17 cellular contexts compared by ENCODE assay signal in the genomic region with DNA sequence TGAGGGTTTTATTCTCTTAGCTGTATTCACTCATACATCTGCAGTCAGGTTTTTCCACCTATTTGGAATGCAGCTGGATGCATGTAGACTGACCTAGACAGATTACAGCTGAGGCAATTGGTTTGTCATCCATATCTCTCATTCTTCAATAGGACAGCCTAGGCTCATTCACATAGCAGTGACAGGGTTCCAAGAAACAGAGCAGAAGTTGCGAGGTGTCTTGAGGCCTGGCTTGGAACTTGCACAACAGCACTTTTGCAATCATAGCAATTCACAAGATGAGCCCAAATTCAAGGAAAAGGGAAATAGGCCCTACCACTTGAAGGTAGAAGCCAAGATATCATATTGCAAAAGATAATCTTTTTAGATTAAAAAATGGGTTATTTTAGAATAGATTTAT.
A peak's percentile ranks its signal among the peaks of the same experiment; 100 is the strongest.
DNase-seq lines count a peak whose midpoint lies in the region; ATAC-seq, FAIRE-seq and TF ChIP-seq lines count a peak whose summit lies in the region.
"Had no signal": no experiment of that assay in that cellular context is flagged by ENCODE, and none has a peak within 500 bp of the region (broad histone marks: within the 10 kb centered on the region; RNA-seq: fewer than 3 reads in every experiment).

No MANE protein-coding gene starts in this region.

- no CpG with 5 or more reads among the region's 1 CpG for whole genome bisulfite sequencing in IMR-90 (ENCODE audit: extremely low coverage in 2 of 2, insufficient read length in 1 of 2), 2 experiments

- no peak overlapping the region for H2BK120ac ChIP-seq in IMR-90 (ENCODE audit: low read depth, low read length)

- BruUV-seq in IMR-90 (replicated peaks; lab: Mats Ljungman, UMichigan) = no TSS peak

- H2BK20ac ChIP-seq in IMR-90 (ENCODE audit: low read depth, low read length) = no peak overlapping the region

- H3K4me3 ChIP-seq in IMR-90 (ENCODE audit: insufficient read depth, low read depth, low read length) (no peak overlapping the region), RWPE2 (ENCODE audit: severe bottlenecking) (no peak overlapping the region), foreskin fibroblast (ENCODE audit: low read depth in 1 of 2, low read length in 2 of 2) (no peak overlapping the region), ascending aorta (no peak overlapping the region)

- no peak overlapping the region for H4K91ac ChIP-seq in IMR-90 (ENCODE audit: insufficient read depth, low read depth, low read length)

- H3K9me3 ChIP-seq in IMR-90 (ENCODE audit: control insufficient read depth, insufficient read depth, low read length) (peaks cover 5% of the 10 kb centered on the region; the same call in 1 of the 2 replicates), RWPE2 (ENCODE audit: severe bottlenecking) (peaks cover 12% of the 10 kb centered on the region), ascending aorta (peaks cover 0 to 5% of the 10 kb centered on the region in 2 donors)
- H3K9me3 ChIP-seq: BE2C had no signal

- peaks cover 6% of the 10 kb centered on the region; the same call in 1 of the 2 replicates for H3K9me1 ChIP-seq in IMR-90 (ENCODE audit: insufficient read depth, low read length)

- H4K20me1 ChIP-seq in IMR-90 (ENCODE audit: insufficient read depth, low read length) = no peaks in the 10 kb centered on the region

- H4K5ac ChIP-seq in IMR-90 (ENCODE audit: low read depth, low read length) = no peak overlapping the region

- H3K4ac ChIP-seq in IMR-90 (ENCODE audit: low read depth, low read length) = peak overlapping the region; percentile 47

- dilution Hi-C loops in IMR-90 (cut with HindIII; ENCODE audit: low sequenced_read_pairs, unreplicated experiment) = no loop called here

- no peak overlapping the region for H3K18ac ChIP-seq in IMR-90 (ENCODE audit: low read depth, low read length)

- H3K36me3 ChIP-seq in IMR-90 (ENCODE audit: control insufficient read depth, insufficient read depth, low read length) = no peaks in the 10 kb centered on the region
- peaks cover 5% of the 10 kb centered on the region; the same call in 1 of the 2 replicates for H3K36me3 ChIP-seq in RWPE2 (ENCODE audit: low read depth)
- no peaks in the 10 kb centered on the region for H3K36me3 ChIP-seq in ascending aorta
- H3K36me3 ChIP-seq: BE2C had no signal

- DNase-seq in IMR-90 (no peak), RWPE2 (ENCODE audit: low spot score) (no peak), foreskin fibroblast (peak; percentile 41 to 48), renal cortical epithelial cell (ENCODE audit: low read depth) (peak; percentile 21), ascending aorta (ENCODE audit: low spot score in 2 of 2) (no peak), GM12891 (ENCODE audit: insufficient read length, low spot score) (no peak)
- DNase-seq: activated CD8-positive, alpha-beta T cell treated with anti-CD3 and anti-CD28 coated beads, Interleukin-2, amount 10 ng/mL, durations not matched to agents 7 days and 5 days; BE2C; MM.1S; NCI-H2107; nucleus accumbens; stimulated activated CD4-positive, alpha-beta T cell treated with anti-CD3 and anti-CD28 coated beads, Interleukin-4, amount 100 ng/mL, for 1 hour had no signal

- TF ChIP-seq POLR2A in IMR-90 (IDR thresholded peaks at IDR 0.05; ENCODE audit: low read depth, low read length) (no peak), GM12891 (IDR thresholded peaks at IDR 0.05; ENCODE audit: low read depth, low read length) (no peak)

- no peaks in the 10 kb centered on the region for H3K27me3 ChIP-seq in IMR-90 (ENCODE audit: control insufficient read depth, insufficient read depth, low read length)
- H3K27me3 ChIP-seq in RWPE2 (ENCODE audit: insufficient read depth, poor library complexity, severe bottlenecking) = no peaks in the 10 kb centered on the region
- no peaks in the 10 kb centered on the region for H3K27me3 ChIP-seq in ascending aorta
- H3K27me3 ChIP-seq: BE2C had no signal

- POLR2A ChIA-PET in IMR-90 (lab: Charles Lee; ENCODE audit: unreplicated experiment) = no interaction called here

- peak overlapping the region; percentile 38 for H2AFZ ChIP-seq in IMR-90 (replicated peaks; ENCODE audit: low read length, poor library complexity)

- in situ Hi-C loops in IMR-90 (cut with MboI; ENCODE audit: low sequenced_read_pairs) = no loop called here

- intact Hi-C loops in IMR-90 (cut with micrococcal nuclease) (no loop called here), ascending aorta (cut with DNase I) (no loop called here)

- no peak overlapping the region for H4K8ac ChIP-seq in IMR-90 (ENCODE audit: low read depth in 2 of 2, low read length in 2 of 2)

- no peak for TF ChIP-seq RAD21 in IMR-90 (IDR thresholded peaks at IDR 0.05; ENCODE audit: low read length)

- H3K4me2 ChIP-seq in IMR-90 (ENCODE audit: low read depth, low read length) = no peak overlapping the region

- ATAC-seq in IMR-90 (ENCODE audit: low read depth) (no peak), RWPE2 (ENCODE audit: low read depth) (no peak), HG03520 (IDR thresholded peaks at IDR 0.05; ENCODE audit: unreplicated experiment) (no peak)
- ATAC-seq: activated CD8-positive, alpha-beta T cell treated with anti-CD3 and anti-CD28 coated beads, Interleukin-2, amount 10 ng/mL, durations not matched to agents 7 days and 5 days; esophagus mucosa; WTC11 had no signal

- no peak for TF ChIP-seq CTCF in IMR-90 (conservative IDR thresholded peaks at IDR 0.05; ENCODE audit: low read depth, low read length)
- TF ChIP-seq CTCF in RWPE2 (IDR thresholded peaks at IDR 0.05; ENCODE audit: poor library complexity, severe bottlenecking) = no peak
- TF ChIP-seq CTCF in foreskin fibroblast (IDR thresholded peaks at IDR 0.05; ENCODE audit: low read depth, low read length) = no peak
- no peak for TF ChIP-seq CTCF in ascending aorta (IDR thresholded peaks at IDR 0.05)

- H2AK9ac ChIP-seq in IMR-90 (replicated peaks; ENCODE audit: low read depth, low read length, poor library complexity) = no peak overlapping the region

- H3K27ac ChIP-seq in IMR-90 (ENCODE audit: insufficient read depth, low read length) (no peak overlapping the region), RWPE2 (ENCODE audit: poor library complexity, severe bottlenecking) (peak overlapping the region; percentile 30), ascending aorta (no peak overlapping the region)

- no peak overlapping the region for H3K9ac ChIP-seq in IMR-90 (ENCODE audit: low read depth, low read length)

- CTCF ChIA-PET in IMR-90 (lab: Yijun Ruan, JAX) = interaction anchor here (0.7 kb wide), 1 partner anchor 13 kb away, joined by 4 read pairs; no protein-coding TSS in a partner anchor

- H3K14ac ChIP-seq in IMR-90 (replicated peaks; ENCODE audit: low read depth, low read length) = peak overlapping the region; percentile 68

- 0 out of 3 replicates have a peak overlapping the region, but pooled peaks have one; percentile 70 for H2BK15ac ChIP-seq in IMR-90 (ENCODE audit: low read depth, low read length)

- no peak overlapping the region for H3K56ac ChIP-seq in IMR-90 (ENCODE audit: extremely low read depth, insufficient read depth, low read length)

- no peak overlapping the region for H3K23ac ChIP-seq in IMR-90 (ENCODE audit: low read depth, low read length)

- 0 out of 2 replicates have a peak overlapping the region, but pooled peaks have one; percentile 51 for H2AK5ac ChIP-seq in IMR-90 (ENCODE audit: low read depth, low read length)

- no peaks in the 10 kb centered on the region for H3K79me1 ChIP-seq in IMR-90 (ENCODE audit: low read depth in 1 of 2, low read length in 2 of 2)

- FAIRE-seq in GM12891 (lab: Jason Lieb, UNC) = no peak
- FAIRE-seq: G401.6, GM12892 had no signal

- no peak overlapping the region for H2BK5ac ChIP-seq in IMR-90 (ENCODE audit: low read depth, low read length, poor library complexity, severe bottlenecking)

- peaks cover 5% of the 10 kb centered on the region for H3K4me1 ChIP-seq in IMR-90 (ENCODE audit: control insufficient read depth, insufficient read depth, low read length)
- H3K4me1 ChIP-seq in RWPE2 (ENCODE audit: insufficient read depth, poor library complexity, severe bottlenecking) = peaks cover 32% of the 10 kb centered on the region
- peaks cover 0 to 4% of the 10 kb centered on the region in 2 donors for H3K4me1 ChIP-seq in ascending aorta
- H3K4me1 ChIP-seq: BE2C had no signal

TF ChIP-seq in IMR-90, 13 proteins besides CTCF, POLR2A, EP300 and RAD21:
- TF ChIP-seq FOS (IDR thresholded peaks at IDR 0.05; ENCODE audit: low read depth, low read length) = no peak
- TF ChIP-seq MXI1 (IDR thresholded peaks at IDR 0.05; ENCODE audit: borderline replicate concordance, low read depth, low read length) = no peak
- TF ChIP-seq CEBPB (IDR thresholded peaks at IDR 0.05; ENCODE audit: low read depth, low read length) = no peak
- TF ChIP-seq RCOR1 (IDR thresholded peaks at IDR 0.05; ENCODE audit: insufficient replicate concordance, low read length) = no peak

TF ChIP-seq in GM12891, 5 proteins besides CTCF, POLR2A, EP300 and RAD21:
- TF ChIP-seq SPI1 (IDR thresholded peaks at IDR 0.05; ENCODE audit: low read depth, low read length) = no peak
- TF ChIP-seq PAX5 (IDR thresholded peaks at IDR 0.05; ENCODE audit: insufficient read depth, low read length, severe bottlenecking) = no peak
- no peak for TF ChIP-seq POLR2AphosphoS5 (IDR thresholded peaks at IDR 0.05; ENCODE audit: low read depth, low read length)
- TF ChIP-seq TAF1 (IDR thresholded peaks at IDR 0.05; ENCODE audit: low read depth, low read length) = no peak
- TF ChIP-seq POU2F2 (IDR thresholded peaks at IDR 0.05; ENCODE audit: low read depth, low read length) = no peak

Comparison
In these comparisons a context has a peak if more than half of its experiments do, and no peak if none do; other contexts are left out.
1. DNase-seq: peak in foreskin fibroblast (2 of 2) and renal cortical epithelial cell (single experiment); none in IMR-90 (single experiment), RWPE2 (single experiment), ascending aorta (0 of 2) and GM12891 (single experiment).